8 cellular contexts compared by ENCODE assay signal in the genomic region with DNA sequence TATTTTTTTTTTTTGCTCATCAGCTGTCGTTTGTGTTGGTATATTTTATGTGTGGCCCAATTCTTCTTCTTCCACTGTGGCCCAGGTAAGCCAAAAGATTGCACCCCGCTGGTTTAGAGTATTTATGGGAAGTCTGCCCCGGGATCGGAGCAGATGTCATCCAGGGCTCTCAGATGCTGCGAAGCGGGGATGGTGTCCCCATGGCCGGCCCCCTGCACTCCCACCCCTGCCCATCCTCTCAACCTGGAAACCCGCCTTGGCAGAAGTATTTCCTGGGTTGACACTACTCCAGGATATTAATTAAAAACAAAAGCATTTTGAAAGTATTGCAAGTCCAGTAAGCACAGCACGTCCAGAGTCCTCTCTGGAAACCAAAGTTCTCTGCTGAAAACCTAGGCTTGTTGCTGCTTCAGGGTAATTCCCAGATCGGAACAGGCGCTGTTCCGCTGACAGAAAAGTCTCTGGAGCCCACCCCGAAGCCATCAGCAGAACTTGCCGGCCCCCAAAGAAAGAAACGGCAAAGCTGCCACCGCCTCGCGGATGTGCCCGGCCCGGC. TPM values are rescaled to one million over a fixed set of nuclear protein-coding genes. Genes with fewer than 3 reads are reported as not detected.
DNase-seq lines count a peak whose midpoint lies in the region; ATAC-seq and TF ChIP-seq lines count a peak whose summit lies in the region.

No MANE protein-coding gene starts in this region.

- H3K4me1 Mint-ChIP-seq in activated B cell treated with CpG ODN at 0.5 μM for 24 hours = peaks cover 8% of the 10 kb centered on the region

- intact Hi-C loops in activated B cell treated with CpG ODN at 0.5 μM for 24 hours (cut with micrococcal nuclease) = no loop called here
- intact Hi-C loops in right cardiac atrium (cut with DNase I) = no loop called here

- no peaks in the 10 kb centered on the region for H3K9me3 ChIP-seq in right cardiac atrium (ENCODE audit: control insufficient read depth, low read length)
- no peaks in the 10 kb centered on the region for H3K9me3 ChIP-seq in skeletal muscle tissue (ENCODE audit: control insufficient read depth in 3 of 3, low read length in 3 of 3)

- POLR2A ChIA-PET in activated B cell treated with CpG ODN at 0.5 μM for 24 hours (lab: Charles Lee) = no interaction called here

- DNase-seq in GM10266 (ENCODE audit: extremely low spot score) (peak; percentile 35), activated B cell treated with CpG ODN at 0.5 μM for 24 hours (no peak), right cardiac atrium (no peak), NCI-H526 treated with DMSO at 0.1 percent for 48 hours (lab: John Stamatoyannopoulos, UW) (no peak), KG1 (lab: John Stamatoyannopoulos, UW) (no peak)
- DNase-seq in stimulated activated CD4-positive, alpha-beta T cell treated with anti-CD3 and anti-CD28 coated beads, Interleukin-1b, Interleukin-23, amount 100 ng/mL, for 48 hours = no peak

- peak overlapping the region; percentile 63 for H3K4me3 ChIP-seq in right cardiac atrium (ENCODE audit: low read length)
- peak overlapping the region; percentile 39 to 56 (median 51) for H3K4me3 ChIP-seq in skeletal muscle tissue (ENCODE audit: low read length in 3 of 3)

- H3K4me3 Mint-ChIP-seq in activated B cell treated with CpG ODN at 0.5 μM for 24 hours = peak overlapping the region; percentile 64

- H3K36me3 Mint-ChIP-seq in activated B cell treated with CpG ODN at 0.5 μM for 24 hours (ENCODE audit: low read depth) = no peaks in the 10 kb centered on the region

- CTCF ChIA-PET in activated B cell treated with CpG ODN at 0.5 μM for 24 hours (lab: Charles Lee) = no interaction called here

- H3K27ac Mint-ChIP-seq in activated B cell treated with CpG ODN at 0.5 μM for 24 hours = no peak overlapping the region

- H3K36me3 ChIP-seq in skeletal muscle tissue (ENCODE audit: control insufficient read depth in 3 of 3, insufficient read depth in 3 of 3, low read length in 3 of 3) = no peaks in the 10 kb centered on the region

- H3K4me1 ChIP-seq in right cardiac atrium (ENCODE audit: control insufficient read depth, insufficient read depth, low read length) (no peaks in the 10 kb centered on the region), skeletal muscle tissue (ENCODE audit: control insufficient read depth in 3 of 3, insufficient read depth in 3 of 3, low read length in 3 of 3) (peaks cover 2 to 7% (median 5%) of the 10 kb centered on the region in 3 donors)

- TF ChIP-seq CTCF in GM10266 (IDR thresholded peaks at IDR 0.05; ENCODE audit: control insufficient read depth, insufficient read depth, low read depth, missing control alignments) (no peak), activated B cell treated with CpG ODN at 0.5 μM for 24 hours (IDR thresholded peaks at IDR 0.05) (no peak)

- peak overlapping the region in 1 of 3 donors; percentile 60 for H3K9ac ChIP-seq in skeletal muscle tissue (ENCODE audit: low read depth in 1 of 3, low read length in 3 of 3)

- no peaks in the 10 kb centered on the region for H3K9me3 Mint-ChIP-seq in activated B cell treated with CpG ODN at 0.5 μM for 24 hours

- H3K27me3 ChIP-seq in right cardiac atrium (ENCODE audit: control insufficient read depth, insufficient read depth) = no peaks in the 10 kb centered on the region
- peaks cover 0 to 41% (median 14%) of the 10 kb centered on the region in 3 donors for H3K27me3 ChIP-seq in skeletal muscle tissue (ENCODE audit: control insufficient read depth in 3 of 3, insufficient read depth in 3 of 3, low read length in 3 of 3)

- H3K27ac ChIP-seq in right cardiac atrium (ENCODE audit: low read length) = no peak overlapping the region
- no peak overlapping the region for H3K27ac ChIP-seq in skeletal muscle tissue (ENCODE audit: low read depth, low read length)

- 36% methylated on average over 20 of the region's 20 CpGs for WGBS in right cardiac atrium

- ATAC-seq in activated B cell treated with CpG ODN at 0.5 μM for 24 hours (ENCODE audit: low read depth) = no peak
- no peak for ATAC-seq in right cardiac atrium
- ATAC-seq in GM19455 (IDR thresholded peaks at IDR 0.05; ENCODE audit: unreplicated experiment) = no peak

- peaks cover 59% of the 10 kb centered on the region for H3K27me3 Mint-ChIP-seq in activated B cell treated with CpG ODN at 0.5 μM for 24 hours

RNA-seq across cellular contexts. Expression of a gene that starts 0.8 kb away (rescaled TPM):
- not detected in 2 replicates for total RNA-seq in activated B cell treated with CpG ODN at 0.5 μM for 24 hours
- total RNA-seq in right cardiac atrium = 1 to 10 TPM; 1.6 to 3.6 (median 2.2) TPM
- 0.18 TPM for polyA plus RNA-seq in right cardiac atrium
- total RNA-seq in skeletal muscle tissue = 37.1 TPM
